Comparison of ENCODE assay signal across 2 cellular contexts in the genomic region with DNA sequence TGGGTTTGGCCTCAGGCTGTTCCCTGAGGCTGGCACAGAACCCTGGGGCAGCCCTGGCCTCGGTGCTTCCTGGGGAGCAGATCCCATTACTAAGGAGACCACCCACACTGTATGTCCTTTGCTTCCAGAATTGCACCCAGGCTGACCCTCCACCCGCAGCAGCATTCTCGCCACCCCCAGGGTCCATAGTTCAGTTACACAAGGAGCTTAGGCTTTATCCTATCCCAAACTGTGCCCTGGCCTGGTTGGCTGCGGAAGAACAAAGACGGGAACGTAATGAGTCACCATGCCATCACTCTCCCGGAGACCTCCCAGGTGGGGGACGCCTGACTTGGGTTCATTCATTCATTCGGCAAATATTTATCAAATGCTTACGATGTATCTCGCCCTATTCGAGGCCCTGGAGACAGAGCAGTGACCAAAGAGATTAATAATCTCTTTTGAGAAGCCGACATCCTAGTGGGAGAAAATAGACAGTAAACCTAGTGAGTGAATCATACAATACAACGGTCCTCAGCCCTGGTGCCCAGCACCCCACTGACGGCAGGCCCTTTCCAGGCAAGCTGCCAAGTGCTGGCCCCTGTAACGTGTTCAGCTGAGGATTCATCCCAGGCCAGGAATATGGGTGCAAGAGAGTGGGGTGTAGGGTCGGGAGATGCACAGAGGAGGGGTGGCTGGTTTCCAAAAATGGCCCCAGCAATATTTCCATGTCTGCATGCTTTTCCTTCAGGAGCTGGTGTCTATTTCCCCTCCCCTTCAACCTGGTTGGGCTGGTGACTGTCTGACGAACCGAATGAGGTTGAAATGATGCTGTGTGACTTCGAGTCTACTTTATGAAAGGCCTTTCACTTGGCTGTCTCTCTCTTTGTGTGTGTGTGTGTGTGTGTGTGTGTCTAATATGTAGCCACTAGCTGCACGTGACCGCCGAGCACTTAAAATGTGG.
TF ChIP-seq lines count a peak whose summit lies in the region.

No MANE protein-coding gene starts in this region.

TF ChIP-seq in GM23338, 12 proteins besides CTCF, POLR2A, EP300 and RAD21:
- TF ChIP-seq CREB1 (CRISPR knock-in tag; IDR thresholded peaks at IDR 0.05; ENCODE audit: low read depth) = no peak
- no peak for TF ChIP-seq NANOG (IDR thresholded peaks at IDR 0.05; ENCODE audit: borderline replicate concordance)
- no peak for TF ChIP-seq POLR2AphosphoS5 (IDR thresholded peaks at IDR 0.05; ENCODE audit: low read depth)
- no peak for TF ChIP-seq JUNB (IDR thresholded peaks at IDR 0.05; ENCODE audit: unreplicated experiment)
- no peak for TF ChIP-seq ZNF331 (CRISPR knock-in tag; IDR thresholded peaks at IDR 0.05; ENCODE audit: low read depth)

TF ChIP-seq in H1, 55 proteins besides CTCF, POLR2A, EP300 and RAD21:
- TF ChIP-seq JUND (IDR thresholded peaks at IDR 0.05; ENCODE audit: low read length) = peak; percentile 79
- TF ChIP-seq BRCA1 (IDR thresholded peaks at IDR 0.05; ENCODE audit: low read depth, low read length) = no peak
